8 cellular contexts compared by ENCODE assay signal in the genomic region with DNA sequence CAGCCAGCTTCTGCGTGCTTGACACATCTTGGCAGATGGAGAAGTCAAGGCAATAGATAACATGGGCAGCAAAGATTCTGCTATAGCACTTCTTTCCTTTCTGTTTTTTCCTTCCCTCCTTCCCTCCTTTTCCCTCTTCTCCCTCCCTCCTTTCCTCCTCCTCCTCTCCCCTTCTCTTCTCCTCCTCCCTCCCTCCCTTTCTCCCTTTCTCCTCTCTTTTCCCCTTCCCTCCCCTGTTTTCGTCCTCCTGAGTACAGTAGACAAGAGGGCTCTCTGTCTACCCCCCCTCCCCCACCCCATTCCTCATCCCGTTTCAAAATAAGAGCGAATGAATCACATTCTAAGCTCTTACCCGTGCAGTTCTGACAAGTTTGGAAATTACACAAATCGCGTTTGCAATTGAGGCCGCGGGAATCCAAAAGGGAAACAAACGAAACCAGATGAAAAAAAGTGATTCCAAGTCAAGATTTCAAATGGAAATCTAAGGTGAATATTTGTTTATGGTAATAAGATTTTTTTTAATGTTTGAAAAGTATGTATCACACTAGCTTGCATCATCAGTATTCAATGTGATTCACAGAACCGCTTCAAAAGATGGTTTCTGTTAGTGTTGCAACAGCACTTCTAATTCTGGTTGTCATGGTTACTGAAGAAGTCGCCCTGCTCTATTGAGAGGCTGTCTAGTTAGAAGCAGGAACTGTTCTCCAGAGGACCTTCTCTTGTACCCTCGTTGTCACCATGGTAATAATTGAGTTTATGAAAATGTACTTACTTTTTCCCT. TPM values are rescaled to one million over a fixed set of nuclear protein-coding genes. Genes with fewer than 3 reads are reported as not detected.
DNase-seq lines count a peak whose midpoint lies in the region; ATAC-seq and TF ChIP-seq lines count a peak whose summit lies in the region.

No MANE protein-coding gene starts in this region.

- H3K27me3 ChIP-seq in PC-3 (ENCODE audit: low read length) (no peaks in the 10 kb centered on the region), right atrium auricular region (no peaks in the 10 kb centered on the region), rectal smooth muscle tissue (ENCODE audit: control insufficient read depth, insufficient read depth, low read length) (peaks cover 3% of the 10 kb centered on the region)

- H3K36me3 ChIP-seq in PC-3 (ENCODE audit: low read depth, low read length) (no peaks in the 10 kb centered on the region), right atrium auricular region (no peaks in the 10 kb centered on the region), rectal smooth muscle tissue (ENCODE audit: control insufficient read depth, insufficient read depth, low read length) (no peaks in the 10 kb centered on the region)

- TF ChIP-seq CTCF in PC-3 (conservative IDR thresholded peaks at IDR 0.05; ENCODE audit: low read depth, low read length), result no peak
- TF ChIP-seq CTCF in right atrium auricular region (IDR thresholded peaks at IDR 0.05), result no peak

- H3K4me1 ChIP-seq in PC-3 (ENCODE audit: insufficient read depth, low read length), result peaks cover 16% of the 10 kb centered on the region
- peaks cover 0 to 28% of the 10 kb centered on the region in 2 donors for H3K4me1 ChIP-seq in right atrium auricular region
- peaks cover 2% of the 10 kb centered on the region for H3K4me1 ChIP-seq in rectal smooth muscle tissue (ENCODE audit: control insufficient read depth, insufficient read depth, low read length)

- no peaks in the 10 kb centered on the region for H4K20me1 ChIP-seq in PC-3 (ENCODE audit: low read length)

- no peaks in the 10 kb centered on the region for H3K9me2 ChIP-seq in PC-3 (replicated peaks; ENCODE audit: low read length)

- H3K4me2 ChIP-seq in PC-3 (ENCODE audit: low read length), result peak overlapping the region; percentile 93

- peaks cover 4% of the 10 kb centered on the region for H3F3A ChIP-seq in PC-3 (ENCODE audit: low read length, unreplicated experiment)

- no peaks in the 10 kb centered on the region for H3K79me2 ChIP-seq in PC-3 (ENCODE audit: low read length)

- peak overlapping the region; percentile 82 for H2AFZ ChIP-seq in PC-3 (ENCODE audit: low read length)

- BruUV-seq in PC-3 (replicated peaks; lab: Mats Ljungman, UMichigan), result no TSS peak

- peak overlapping the region; percentile 6 for H3K9ac ChIP-seq in PC-3 (ENCODE audit: low read length)
- H3K9ac ChIP-seq in rectal smooth muscle tissue (ENCODE audit: low read length), result no peak overlapping the region

- ATAC-seq in HG03159 (IDR thresholded peaks at IDR 0.05; ENCODE audit: unreplicated experiment) (peak; percentile 69), PC-3 (peak; percentile 58)

- POLR2A ChIA-PET in PC-3 (lab: Charles Lee; ENCODE audit: unreplicated experiment), result interaction anchor here (0.5 to 0.6 kb wide), 5 partner anchors 10 to 176 kb away, joined by 3 to 12 read pairs (median 5); no protein-coding TSS in a partner anchor

- H3K9me3 ChIP-seq in PC-3 (ENCODE audit: low read length) (no peaks in the 10 kb centered on the region), right atrium auricular region (no peaks in the 10 kb centered on the region)

- peak overlapping the region; percentile 71 for H3K4me3 ChIP-seq in PC-3 (ENCODE audit: low read length)
- peak overlapping the region; percentile 40 to 58 for H3K4me3 ChIP-seq in right atrium auricular region
- H3K4me3 ChIP-seq in rectal smooth muscle tissue (ENCODE audit: low read length), result peak overlapping the region; percentile 65

- CTCF ChIA-PET in PC-3 (lab: Charles Lee), result interaction anchor here (0.6 to 0.7 kb wide), 5 partner anchors 33 to 680 kb away, joined by 3 to 11 read pairs (median 8); partner anchors contain the start of gene TMEM267

- intact Hi-C loops in PC-3 (cut with micrococcal nuclease), result loop anchor here (1.0 to 5.0 kb wide), 3 partner anchors 10 to 119 kb away; partner anchors contain the start of gene HMGCS1

- H3K27ac ChIP-seq in PC-3 (ENCODE audit: low read length), result peak overlapping the region; percentile 48
- H3K27ac ChIP-seq in angular gyrus (ENCODE audit: low read depth, low read length), result peak overlapping the region; percentile 82
- H3K27ac ChIP-seq in right atrium auricular region, result peak overlapping the region in 1 of 2 donors; percentile 0
- no peak overlapping the region for H3K27ac ChIP-seq in rectal smooth muscle tissue (ENCODE audit: low read depth, low read length)

- DNase-seq in activated naive CD4-positive, alpha-beta T cell treated with Interleukin-2 at 50 U/mL for 16 hours, result peak; percentile 35
- no peak for DNase-seq in activated naive CD4-positive, alpha-beta T cell (lab: John Stamatoyannopoulos, UW)
- peak; percentile 87 for DNase-seq in PC-3
- DNase-seq in right atrium auricular region (ENCODE audit: low spot score), result peak; percentile 63
- no peak for DNase-seq in HT-29 (ENCODE audit: low spot score)

RNA-seq across cellular contexts. Expression of gene NIM1K, which starts 1.3 kb away (rescaled TPM):
- total RNA-seq in PC-3 (2014; rRNA removed) (0.17 and 0.26 TPM in 2 replicates), right atrium auricular region (under 1 TPM; 0.43 to 0.48 TPM)
- total RNA-seq in HT-29 (2014; rRNA removed; shearing (Covaris generic)), result not detected in 2 replicates

Comparison
In these comparisons a context has a peak if more than half of its experiments do, and no peak if none do; other contexts are left out.
1. DNase-seq: peak in activated naive CD4-positive, alpha-beta T cell treated with Interleukin-2 at 50 U/mL for 16 hours (single experiment), PC-3 (single experiment) and right atrium auricular region (single experiment); none in activated naive CD4-positive, alpha-beta T cell (0 of 4) and HT-29 (single experiment).
2. Peak in every context shown above with its lines, with median percentiles within 50 percentile points of each other: H3K4me3 ChIP-seq.